ENCODE assay signal across 1 cellular context in genomic region chr13:113562085-113562749, GRCh38.
TF ChIP-seq lines count a peak whose summit lies in the region.

No MANE protein-coding gene starts in this region.

TF ChIP-seq in K562, 482 proteins besides CTCF, POLR2A, EP300 and RAD21 (continued from another document):
- TF ChIP-seq ZNF318 (IDR thresholded peaks at IDR 0.05; ENCODE audit: borderline replicate concordance in 1 of 2, low read depth in 1 of 2) (no peak), ZNF184 (CRISPR knock-in tag; IDR thresholded peaks at IDR 0.05) (no peak), MAZ (CRISPR knock-in tag; conservative IDR thresholded peaks at IDR 0.05 in 1 of 2, IDR thresholded peaks at IDR 0.05 in 1 of 2) (0 out of 4 replicates have a peak, but pooled peaks of 1 of the 2 experiments have one; percentile 25), SMC3 (conservative IDR thresholded peaks at IDR 0.05; ENCODE audit: insufficient read depth, low read depth, low read length) (peak; percentile 41; the same call in 1 of the 2 replicates), RB1 (IDR thresholded peaks at IDR 0.05; ENCODE audit: low read depth) (peak; percentile 10; the same call in 1 of the 2 replicates), KLF13 (tag; IDR thresholded peaks at IDR 0.05; ENCODE audit: borderline replicate concordance, low read depth) (no peak), USF1 (CRISPR knock-in tag; IDR thresholded peaks at IDR 0.05) (no peak)
